ENCODE assay signal across 8 cellular contexts in the genomic region with DNA sequence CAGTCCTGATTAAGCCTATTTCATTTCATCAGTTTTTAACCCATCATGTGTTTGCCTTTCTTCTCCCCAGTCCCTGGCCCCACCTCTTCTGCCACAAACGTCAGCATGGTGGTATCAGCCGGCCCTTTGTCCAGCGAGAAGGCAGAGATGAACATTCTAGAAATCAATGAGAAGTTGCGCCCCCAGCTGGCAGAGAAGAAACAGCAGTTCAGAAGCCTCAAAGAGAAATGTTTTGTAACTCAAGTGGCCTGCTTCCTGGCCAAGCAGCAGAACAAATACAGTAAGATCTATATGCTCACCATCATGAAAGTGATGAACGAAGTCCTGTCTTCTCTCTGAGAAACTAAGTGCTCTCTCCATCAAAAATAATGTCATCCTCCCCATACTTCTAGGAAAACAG. TPM values are rescaled to one million over a fixed set of nuclear protein-coding genes. Genes with fewer than 3 reads are reported as not detected.
DNase-seq lines count a peak whose midpoint lies in the region; ATAC-seq, FAIRE-seq and TF ChIP-seq lines count a peak whose summit lies in the region.
"Not testable (repeated sequence)": the region's sequence is repeated elsewhere in the genome, so short reads cannot be mapped to it uniquely, and the experiment has no call there.

No MANE protein-coding gene starts in this region.

- BruUV-seq in A673 (replicated peaks; lab: Mats Ljungman, UMichigan); Panc1 (replicated peaks; lab: Mats Ljungman, UMichigan): not testable (repeated sequence)

- H4K20me1 ChIP-seq in OCI-LY1 (ENCODE audit: insufficient read depth, low read length); astrocyte (ENCODE audit: insufficient read depth, low read length); osteoblast (ENCODE audit: insufficient read depth, low read length): not testable (repeated sequence)

- intact Hi-C loops in A673 (cut with micrococcal nuclease; ENCODE audit: unreplicated experiment); Panc1 (cut with micrococcal nuclease; ENCODE audit: unreplicated experiment); upper lobe of right lung (cut with DNase I): not testable (repeated sequence)

- TF ChIP-seq CTCF in A673 (conservative IDR thresholded peaks at IDR 0.05; ENCODE audit: low read depth, low read length) (peak; percentile 29), HFFc6 (IDR thresholded peaks at IDR 0.05) (peak; percentile 58), OCI-LY1 (IDR thresholded peaks at IDR 0.05; ENCODE audit: low read length) (peak; percentile 20; the same call in 1 of the 2 replicates), Panc1 (IDR thresholded peaks at IDR 0.05) (peak; percentile 56), astrocyte (IDR thresholded peaks at IDR 0.05; ENCODE audit: insufficient read depth, low read depth, low read length) (peak; percentile 4), fibroblast of villous mesenchyme (IDR thresholded peaks at IDR 0.05; ENCODE audit: insufficient read depth, low read depth, low read length) (peak; percentile 11), osteoblast (IDR thresholded peaks at IDR 0.05; ENCODE audit: extremely low read depth, low read depth, low read length) (peak; percentile 26), upper lobe of right lung (IDR thresholded peaks at IDR 0.05) (peak; percentile 8)

- not testable (repeated sequence) for H3K27me3 ChIP-seq in A673 (replicated peaks; ENCODE audit: insufficient read depth, low read depth, low read length, poor library complexity); OCI-LY1 (ENCODE audit: insufficient read depth, low read length); Panc1 (ENCODE audit: control insufficient read depth, insufficient read depth, low read length); astrocyte (ENCODE audit: insufficient read depth, low read length); osteoblast (ENCODE audit: insufficient read depth, low read length); upper lobe of right lung

- not testable (repeated sequence) for H3K4me3 Mint-ChIP-seq in HFFc6; astrocyte (ENCODE audit: unreplicated experiment)

- not testable (repeated sequence) for ATAC-seq in Panc1, upper lobe of right lung

- not testable (repeated sequence) for H3K9me3 Mint-ChIP-seq in HFFc6; astrocyte (ENCODE audit: unreplicated experiment)

- not testable (repeated sequence) for H3K4me3 ChIP-seq in A673 (ENCODE audit: low read depth, low read length, poor library complexity, severe bottlenecking); OCI-LY1 (ENCODE audit: low read depth, low read length, poor library complexity, severe bottlenecking); Panc1 (ENCODE audit: low read depth in 2 of 2, low read length in 2 of 2); astrocyte (ENCODE audit: insufficient read depth, low read depth, low read length); fibroblast of villous mesenchyme (ENCODE audit: low read depth, low read length); osteoblast (ENCODE audit: insufficient read depth, low read length); upper lobe of right lung

- not testable (repeated sequence) for H3K4me1 Mint-ChIP-seq in HFFc6 (ENCODE audit: low read depth); astrocyte (ENCODE audit: low read depth, unreplicated experiment)

- H2AFZ ChIP-seq in OCI-LY1 (ENCODE audit: low read length); astrocyte (ENCODE audit: low read depth, low read length); osteoblast (ENCODE audit: low read length): not testable (repeated sequence)

- not testable (repeated sequence) for H3F3A ChIP-seq in OCI-LY1 (ENCODE audit: insufficient read depth, low read length)

- DNase-seq in A673 (ENCODE audit: low spot score); HFFc6; Panc1 (ENCODE audit: low read depth, low spot score); astrocyte (ENCODE audit: low read depth); fibroblast of villous mesenchyme (ENCODE audit: low read depth); osteoblast (ENCODE audit: insufficient read length, low spot score, missing footprints); upper lobe of right lung: not testable (repeated sequence)

- not testable (repeated sequence) for H3K36me3 Mint-ChIP-seq in HFFc6 (ENCODE audit: low read depth); astrocyte (ENCODE audit: low read depth, unreplicated experiment)

- not testable (repeated sequence) for H3K27me3 Mint-ChIP-seq in HFFc6 (ENCODE audit: insufficient read depth); astrocyte (ENCODE audit: low read depth, unreplicated experiment)

- POLR2A ChIA-PET in A673 (lab: Charles Lee; ENCODE audit: low non-redundant PET); Panc1 (lab: Charles Lee): not testable (repeated sequence)

- H3K27ac Mint-ChIP-seq in HFFc6; astrocyte (ENCODE audit: unreplicated experiment): not testable (repeated sequence)

- H3K36me3 ChIP-seq in A673 (ENCODE audit: insufficient read depth, low read length, poor library complexity, severe bottlenecking); OCI-LY1 (ENCODE audit: insufficient read depth, low read length); Panc1 (ENCODE audit: control insufficient read depth, insufficient read depth, low read length); astrocyte (ENCODE audit: insufficient read depth, low read length); osteoblast (ENCODE audit: insufficient read depth, low read length): not testable (repeated sequence)
- H3K36me3 ChIP-seq in upper lobe of right lung = peaks cover 15% of the 10 kb centered on the region

- H3K9me2 ChIP-seq in OCI-LY1 (ENCODE audit: low read depth, low read length) = not testable (repeated sequence)

- H3K9ac ChIP-seq in OCI-LY1 (ENCODE audit: low read length); astrocyte (ENCODE audit: low read length): not testable (repeated sequence)

- H3K9me3 ChIP-seq in A673 (ENCODE audit: low read depth, low read length, poor library complexity, severe bottlenecking); OCI-LY1 (ENCODE audit: low read length); Panc1 (ENCODE audit: control insufficient read depth, insufficient read depth, low read depth, low read length); astrocyte (ENCODE audit: insufficient read depth, low read depth, low read length); osteoblast (ENCODE audit: low read depth, low read length); upper lobe of right lung: not testable (repeated sequence)

- not testable (repeated sequence) for H3K4me1 ChIP-seq in A673 (ENCODE audit: insufficient read depth, low read length, poor library complexity, severe bottlenecking); OCI-LY1 (ENCODE audit: insufficient read depth, low read length, severe bottlenecking); Panc1 (ENCODE audit: control insufficient read depth, insufficient read depth, low read length); astrocyte (ENCODE audit: insufficient read depth, low read length); osteoblast (ENCODE audit: insufficient read depth, low read length); upper lobe of right lung

- not testable (repeated sequence) for FAIRE-seq in astrocyte (lab: Jason Lieb, UNC)

- not testable (repeated sequence) for H3K4me2 ChIP-seq in OCI-LY1 (ENCODE audit: low read length); astrocyte (ENCODE audit: low read length); osteoblast (ENCODE audit: insufficient read depth, low read length)

- H3K27ac ChIP-seq in A673 (ENCODE audit: low read depth, low read length, poor library complexity, severe bottlenecking); OCI-LY1 (ENCODE audit: low read depth, low read length, poor library complexity, severe bottlenecking); Panc1 (ENCODE audit: low read length); astrocyte (ENCODE audit: low read depth, low read length); osteoblast (ENCODE audit: low read depth, low read length); upper lobe of right lung: not testable (repeated sequence)

- CTCF ChIA-PET in A673 (lab: Charles Lee); Panc1 (lab: Charles Lee): not testable (repeated sequence)

- H3K79me2 ChIP-seq in OCI-LY1 (ENCODE audit: insufficient read depth, low read length); astrocyte (ENCODE audit: insufficient read depth, low read length); osteoblast (ENCODE audit: insufficient read depth, low read length): not testable (repeated sequence)

- in situ Hi-C loops in Panc1 (cut with HindIII; ENCODE audit: low pct_unique_long_range_greater_than_20kb, low sequenced_read_pairs) = not testable (repeated sequence)

RNA-seq across cellular contexts. Expression of a gene that starts 34.6 kb away (rescaled TPM):
- total RNA-seq in A673 (2021) (11.7 and 12.4 TPM in 2 replicates), Panc1 (2021; ENCODE audit: unreplicated experiment) (10.3 TPM), astrocyte (7.7 and 7.9 TPM in 2 replicates), fibroblast of villous mesenchyme (6.0 and 9.3 TPM in 2 replicates), osteoblast (9.8 and 13.0 TPM in 2 replicates), upper lobe of right lung (14.2 TPM)
- 1 to 10 TPM; 3.1 to 4.3 (median 3.4) TPM for total RNA-seq in HFFc6 (2021; fragmentation: NEBNext Ultra II Directional; extraction: Animal tissue kit (Norgen Biotek cat#: 25700))
- polyA plus RNA-seq in Panc1 (2012; ENCODE audit: insufficient read length) = 6.0 TPM

Comparison
In these comparisons a context has a peak if more than half of its experiments do, and no peak if none do; other contexts are left out.
1. CTCF ChIP-seq: peak in every context shown above with its lines; median percentile 58 in HFFc6; 56 in Panc1; 29 in A673; 26 in osteoblast; 20 in OCI-LY1; 11 in fibroblast of villous mesenchyme; 8 in upper lobe of right lung; 4 in astrocyte.